In genomic region chr19:52600639-52601024, GRCh38 we compare ENCODE assay signal across 8 cellular contexts. TPM values are rescaled to one million over a fixed set of nuclear protein-coding genes. Genes with fewer than 3 reads are reported as not detected.
A peak's percentile ranks its signal among the peaks of the same experiment; 100 is the strongest.
DNase-seq lines count a peak whose midpoint lies in the region; ATAC-seq, FAIRE-seq and TF ChIP-seq lines count a peak whose summit lies in the region.

No MANE protein-coding gene starts in this region.

- no peak for FAIRE-seq in astrocyte (lab: Jason Lieb, UNC)

- H3K36me3 ChIP-seq in astrocyte (ENCODE audit: insufficient read depth, low read length) (peaks cover 6% of the 10 kb centered on the region), thoracic aorta (peaks cover 5% of the 10 kb centered on the region)

- H3K4me2 ChIP-seq in astrocyte (ENCODE audit: low read length) = peak overlapping the region; percentile 96

- peak; percentile 39 for ATAC-seq in activated CD4-positive, alpha-beta T cell treated with anti-CD3 and anti-CD28 coated beads for 36 hours
- peak; percentile 38 for ATAC-seq in left lobe of liver
- no peak for ATAC-seq in thoracic aorta (ENCODE audit: insufficient number of reproducible peaks, low FRiP score, low read depth)

- H3K27me3 ChIP-seq in astrocyte (ENCODE audit: insufficient read depth, low read length) = no peaks in the 10 kb centered on the region
- no peaks in the 10 kb centered on the region for H3K27me3 ChIP-seq in thoracic aorta (replicated peaks; ENCODE audit: insufficient read depth)

- H3K9me3 ChIP-seq in astrocyte (ENCODE audit: insufficient read depth, low read depth, low read length) = peaks cover 8% of the 10 kb centered on the region
- no peaks in the 10 kb centered on the region for H3K9me3 ChIP-seq in thoracic aorta

- H3K4me1 ChIP-seq in astrocyte (ENCODE audit: insufficient read depth, low read length) (no peaks in the 10 kb centered on the region), thoracic aorta (ENCODE audit: control insufficient read depth in 1 of 2, low read depth in 2 of 2) (peaks cover 7 to 25% of the 10 kb centered on the region in 2 donors)

- H3K4me1 Mint-ChIP-seq in activated CD4-positive, alpha-beta T cell treated with anti-CD3 and anti-CD28 coated beads for 36 hours = peaks cover 24% of the 10 kb centered on the region
- H3K4me1 Mint-ChIP-seq in astrocyte (ENCODE audit: low read depth, unreplicated experiment) = peaks cover 7% of the 10 kb centered on the region

- no peaks in the 10 kb centered on the region for H4K20me1 ChIP-seq in astrocyte (ENCODE audit: insufficient read depth, low read length)

- intact Hi-C loops in activated CD4-positive, alpha-beta T cell treated with anti-CD3 and anti-CD28 coated beads for 36 hours (cut with DNase I, micrococcal nuclease) = loop anchor here (1.0 to 5.0 kb wide), 10 partner anchors 30 to 353 kb away; partner anchors contain the start of genes ZNF701 (in 2 of the 2), ZNF808 (in 2 of the 2), ZNF83 (in 2 of the 2) and ZNF528 (in 1 of the 2)

- peaks cover 38% of the 10 kb centered on the region for H3K9me3 Mint-ChIP-seq in activated CD4-positive, alpha-beta T cell treated with anti-CD3 and anti-CD28 coated beads for 36 hours (ENCODE audit: low read depth)
- peaks cover 23% of the 10 kb centered on the region for H3K9me3 Mint-ChIP-seq in astrocyte (ENCODE audit: unreplicated experiment)

- no peak overlapping the region for H3K27ac ChIP-seq in astrocyte (ENCODE audit: low read depth, low read length)
- peak overlapping the region; percentile 89 to 94 for H3K27ac ChIP-seq in thoracic aorta

- H3K9ac ChIP-seq in astrocyte (ENCODE audit: low read length) = peak overlapping the region; percentile 59

- peak overlapping the region; percentile 89 for H2AFZ ChIP-seq in astrocyte (ENCODE audit: low read depth, low read length)

- H3K4me3 Mint-ChIP-seq in activated CD4-positive, alpha-beta T cell treated with anti-CD3 and anti-CD28 coated beads for 36 hours = peak overlapping the region; percentile 86
- peak overlapping the region; percentile 90 for H3K4me3 Mint-ChIP-seq in astrocyte (ENCODE audit: unreplicated experiment)

- DNase-seq in activated CD4-positive, alpha-beta T cell treated with anti-CD3 and anti-CD28 coated beads for 36 hours = peak; percentile 41
- no peak for DNase-seq in activated CD4-positive, alpha-beta T cell treated with anti-CD3 and anti-CD28 coated beads for 1 hour
- DNase-seq in LNCaP clone FGC (ENCODE audit: low read depth) = no peak
- no peak for DNase-seq in astrocyte (ENCODE audit: low read depth)
- DNase-seq in left lobe of liver (ENCODE audit: low spot score) = peak; percentile 45
- no peak for DNase-seq in thoracic aorta (ENCODE audit: low spot score)
- DNase-seq in NCI-H2081 treated with DMSO at 0.1 percent for 48 hours (lab: John Stamatoyannopoulos, UW) = no peak
- DNase-seq in HCEC 1CT = no peak

- no peak overlapping the region for H3K27ac Mint-ChIP-seq in activated CD4-positive, alpha-beta T cell treated with anti-CD3 and anti-CD28 coated beads for 36 hours
- no peak overlapping the region for H3K27ac Mint-ChIP-seq in astrocyte (ENCODE audit: unreplicated experiment)

- H3K27me3 Mint-ChIP-seq in activated CD4-positive, alpha-beta T cell treated with anti-CD3 and anti-CD28 coated beads for 36 hours = no peaks in the 10 kb centered on the region
- no peaks in the 10 kb centered on the region for H3K27me3 Mint-ChIP-seq in astrocyte (ENCODE audit: low read depth, unreplicated experiment)

- H3K36me3 Mint-ChIP-seq in activated CD4-positive, alpha-beta T cell treated with anti-CD3 and anti-CD28 coated beads for 36 hours (ENCODE audit: low read depth) = peaks cover 61% of the 10 kb centered on the region
- H3K36me3 Mint-ChIP-seq in astrocyte (ENCODE audit: low read depth, unreplicated experiment) = peaks cover 33% of the 10 kb centered on the region

- H3K4me3 ChIP-seq in LNCaP clone FGC (ENCODE audit: low read depth, low read length) (peak overlapping the region; percentile 70), astrocyte (ENCODE audit: insufficient read depth, low read depth, low read length) (peak overlapping the region; percentile 78), thoracic aorta (peak overlapping the region; percentile 87)

- no peaks in the 10 kb centered on the region for H3K79me2 ChIP-seq in astrocyte (ENCODE audit: insufficient read depth, low read length)

- TF ChIP-seq CTCF in LNCaP clone FGC (IDR thresholded peaks at IDR 0.05; ENCODE audit: control insufficient read depth, extremely low read depth, insufficient read depth) (no peak), astrocyte (IDR thresholded peaks at IDR 0.05; ENCODE audit: insufficient read depth, low read depth, low read length) (no peak), thoracic aorta (IDR thresholded peaks at IDR 0.05) (no peak)

- POLR2A ChIA-PET in activated CD4-positive, alpha-beta T cell treated with anti-CD3 and anti-CD28 coated beads for 36 hours (lab: Charles Lee) = no interaction called here

- CTCF ChIA-PET in activated CD4-positive, alpha-beta T cell treated with anti-CD3 and anti-CD28 coated beads for 36 hours (lab: Charles Lee) = no interaction called here

RNA-seq across cellular contexts. Expression of gene ZNF701, which starts 30.5 kb away (rescaled TPM):
- total RNA-seq in activated CD4-positive, alpha-beta T cell treated with anti-CD3 and anti-CD28 coated beads for 36 hours = 10 to 100 TPM; 19.0 to 21.5 TPM
- total RNA-seq in astrocyte (10.9 and 15.6 TPM in 2 replicates), left lobe of liver (4.1 TPM), thoracic aorta (10 to 100 TPM; 16.0 to 22.7 TPM)

RNA-seq across cellular contexts. Expression of gene ZNF83, which starts 37.5 kb away (rescaled TPM):
- 10 to 100 TPM; 23.8 to 27.5 TPM for total RNA-seq in activated CD4-positive, alpha-beta T cell treated with anti-CD3 and anti-CD28 coated beads for 36 hours
- total RNA-seq in astrocyte (27.6 and 35.4 TPM in 2 replicates), left lobe of liver (3.4 TPM), thoracic aorta (100 to 1,000 TPM in 1 of 2 donors, 10 to 100 TPM in 1; 70.0 to 143 TPM)

Comparison
In these comparisons a context has a peak if more than half of its experiments do, and no peak if none do; other contexts are left out.
1. DNase-seq: peak in activated CD4-positive, alpha-beta T cell treated with anti-CD3 and anti-CD28 coated beads for 36 hours (single experiment) and left lobe of liver (single experiment); none in activated CD4-positive, alpha-beta T cell treated with anti-CD3 and anti-CD28 coated beads for 1 hour (single experiment), LNCaP clone FGC (single experiment), astrocyte (single experiment), thoracic aorta (single experiment), NCI-H2081 treated with DMSO at 0.1 percent for 48 hours (single experiment) and HCEC 1CT (single experiment).
2. Peak in every context shown above with its lines, with median percentiles within 50 percentile points of each other: H3K4me3 ChIP-seq.